In genomic region chr1:2455757-2456156, GRCh38 we compare ENCODE assay signal across 19 cellular contexts.
DNase-seq lines count a peak whose midpoint lies in the region; ATAC-seq lines count a peak whose summit lies in the region.
"Had no signal": no experiment of that assay in that cellular context is flagged by ENCODE, and none has a peak within 500 bp of the region (broad histone marks: within the 10 kb centered on the region; RNA-seq: fewer than 3 reads in every experiment).

No MANE protein-coding gene starts in this region.

- DNase-seq in NCI-H146 (lab: John Stamatoyannopoulos, UW) (peak; percentile 30), NCI-H146 treated with DMSO at 0.1 percent for 48 hours (lab: John Stamatoyannopoulos, UW; ENCODE audit: unreplicated experiment) (no peak), RPMI8226 (peak; percentile 71), fibroblast of peridontal ligament (ENCODE audit: extremely low read depth) (peak; percentile 5), substantia nigra (lab: John Stamatoyannopoulos, UW) (no peak), NCI-H748 (lab: John Stamatoyannopoulos, UW; ENCODE audit: unreplicated experiment) (no peak)
- DNase-seq: CD4-positive, CD25-positive, alpha-beta regulatory T cell; NCI-H1092 treated with DMSO at 0.1 percent for 48 hours; NCI-H2107; NCI-H226; NCI-H526; NK-92 treated with Interleukin-12 subunit alpha and Interleukin-12 subunit beta, amount 100 ng/mL, for 24 hours; OCI-M1; Right ventricle myocardium superior; SK-N-SH had no signal

- H3K27ac ChIP-seq in substantia nigra (ENCODE audit: low read depth, low read length, poor library complexity, severe bottlenecking): peak overlapping the region; percentile 99

- no peak for ATAC-seq in GM18907 (IDR thresholded peaks at IDR 0.05; ENCODE audit: unreplicated experiment)
- no peak for ATAC-seq in GM21367 (IDR thresholded peaks at IDR 0.05; ENCODE audit: unreplicated experiment)
- ATAC-seq: GM23338, K562 had no signal

Comparison
In these comparisons a context has a peak if more than half of its experiments do, and no peak if none do; other contexts are left out.
1. DNase-seq: peak in NCI-H146 (single experiment), RPMI8226 (single experiment) and fibroblast of peridontal ligament (single experiment); none in NCI-H146 treated with DMSO at 0.1 percent for 48 hours (single experiment), substantia nigra (0 of 49) and NCI-H748 (single experiment).